In the genomic region with DNA sequence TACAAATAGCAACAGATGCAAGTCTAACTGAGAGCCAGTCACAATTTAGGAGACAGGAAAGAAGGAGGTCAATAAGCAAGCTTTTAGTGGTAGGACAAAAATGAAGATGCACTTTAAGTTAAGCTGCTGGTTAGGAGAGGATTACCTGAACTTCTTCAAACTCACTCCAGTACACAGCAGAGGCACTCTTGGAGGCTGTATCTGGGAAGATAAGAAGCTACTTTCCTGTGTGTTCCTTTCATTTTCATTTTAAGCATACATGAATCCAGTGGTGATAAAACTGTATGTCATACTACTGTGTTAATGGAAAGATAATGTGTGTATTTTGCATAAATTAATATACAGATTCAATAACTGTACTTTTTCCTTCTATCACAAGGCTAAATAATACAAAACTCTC, we compare ENCODE assay signal across 19 cellular contexts. TPM values are rescaled to one million over a fixed set of nuclear protein-coding genes. Genes with fewer than 3 reads are reported as not detected.
DNase-seq lines count a peak whose midpoint lies in the region; ATAC-seq, FAIRE-seq and TF ChIP-seq lines count a peak whose summit lies in the region.
"Had no signal": no experiment of that assay in that cellular context is flagged by ENCODE, and none has a peak within 500 bp of the region (broad histone marks: within the 10 kb centered on the region; RNA-seq: fewer than 3 reads in every experiment).

No MANE protein-coding gene starts in this region.

- POLR2A ChIA-PET in CD4-positive, alpha-beta memory T cell (lab: Charles Lee; ENCODE audit: partially characterized antibody): no interaction called here
- POLR2A ChIA-PET in PC-3 (lab: Charles Lee; ENCODE audit: unreplicated experiment): no interaction called here

- H2AFZ ChIP-seq in PC-3 (ENCODE audit: low read length): no peak overlapping the region

- H3K79me2 ChIP-seq in PC-3 (ENCODE audit: low read length): 0 out of 2 replicates have a peak, but pooled peaks cover 7% of the 10 kb centered on the region

- no peak overlapping the region for H3K9ac ChIP-seq in PC-3 (ENCODE audit: low read length)

- ATAC-seq in PC-3 (no peak), GM19395 (IDR thresholded peaks at IDR 0.05; ENCODE audit: unreplicated experiment) (no peak)
- ATAC-seq: heart right ventricle; left ventricle myocardium superior; naive thymus-derived CD4-positive, alpha-beta T cell; Right ventricle myocardium inferior had no signal

- H3K36me3 Mint-ChIP-seq in CD4-positive, alpha-beta memory T cell: peaks cover 28 to 47% of the 10 kb centered on the region in 2 donors

- FAIRE-seq in GM19239 (lab: Jason Lieb, UNC): peak; percentile 83

- H3K4me3 Mint-ChIP-seq in CD4-positive, alpha-beta memory T cell: no peak overlapping the region
- H3K4me3 Mint-ChIP-seq: B cell had no signal

- no peaks in the 10 kb centered on the region for H3F3A ChIP-seq in PC-3 (ENCODE audit: low read length, unreplicated experiment)

- TF ChIP-seq POLR2A in erythroblast (IDR thresholded peaks at IDR 0.05; ENCODE audit: low read length): no peak

- H3K4me3 ChIP-seq in CD4-positive, alpha-beta memory T cell (ENCODE audit: low read length in 2 of 2): no peak overlapping the region
- H3K4me3 ChIP-seq in PC-3 (ENCODE audit: low read length): no peak overlapping the region
- H3K4me3 ChIP-seq: heart right ventricle, upper lobe of left lung had no signal

- H3K27me3 Mint-ChIP-seq in CD4-positive, alpha-beta memory T cell: no peaks in the 10 kb centered on the region
- H3K27me3 Mint-ChIP-seq: B cell; naive thymus-derived CD4-positive, alpha-beta T cell had no signal

- CTCF ChIA-PET in CD4-positive, alpha-beta memory T cell (lab: Charles Lee; ENCODE audit: partially characterized antibody): interaction anchor here (0.8 to 1.7 kb wide), 4 partner anchors 19 to 136 kb away, joined by 3 to 7 read pairs (median 4); no protein-coding TSS in a partner anchor
- CTCF ChIA-PET in PC-3 (lab: Charles Lee): no interaction called here

- no peak for TF ChIP-seq CTCF in PC-3 (conservative IDR thresholded peaks at IDR 0.05; ENCODE audit: low read depth, low read length)

- no peaks in the 10 kb centered on the region for H4K20me1 ChIP-seq in PC-3 (ENCODE audit: low read length)

- H3K4me2 ChIP-seq in PC-3 (ENCODE audit: low read length): no peak overlapping the region

- H3K9me3 ChIP-seq in CD4-positive, alpha-beta memory T cell (ENCODE audit: control insufficient read depth in 1 of 2, low read length in 2 of 2): no peaks in the 10 kb centered on the region
- H3K9me3 ChIP-seq in PC-3 (ENCODE audit: low read length): no peaks in the 10 kb centered on the region
- H3K9me3 ChIP-seq: upper lobe of left lung had no signal

- H3K9me2 ChIP-seq in PC-3 (replicated peaks; ENCODE audit: low read length): no peaks in the 10 kb centered on the region

- no peaks in the 10 kb centered on the region for H3K9me3 Mint-ChIP-seq in CD4-positive, alpha-beta memory T cell

- H3K27me3 ChIP-seq in CD4-positive, alpha-beta memory T cell (ENCODE audit: insufficient read depth, low read length): no peaks in the 10 kb centered on the region
- no peaks in the 10 kb centered on the region for H3K27me3 ChIP-seq in PC-3 (ENCODE audit: low read length)
- H3K27me3 ChIP-seq: heart right ventricle, upper lobe of left lung had no signal

- intact Hi-C loops in CD4-positive, alpha-beta memory T cell (cut with micrococcal nuclease): no loop called here
- intact Hi-C loops in PC-3 (cut with micrococcal nuclease): no loop called here

- H3K36me3 ChIP-seq in CD4-positive, alpha-beta memory T cell (ENCODE audit: insufficient read depth, low read length): no peaks in the 10 kb centered on the region
- 0 out of 2 replicates have a peak, but pooled peaks cover 8% of the 10 kb centered on the region for H3K36me3 ChIP-seq in PC-3 (ENCODE audit: low read depth, low read length)

- H3K27ac Mint-ChIP-seq in CD4-positive, alpha-beta memory T cell: peak overlapping the region in 3 of 7 donors; percentile 3 to 70 (median 13)
- H3K27ac Mint-ChIP-seq: B cell had no signal

- no peak for DNase-seq in CD4-positive, alpha-beta memory T cell
- DNase-seq in GM19239 (ENCODE audit: insufficient read length, low spot score) (no peak), PC-3 (no peak), erythroblast (lab: John Stamatoyannopoulos, UW) (peak; percentile 78 to 81), NCI-H748 (lab: John Stamatoyannopoulos, UW; ENCODE audit: unreplicated experiment) (no peak), foreskin melanocyte (no peak), iPS-NIHi11 (ENCODE audit: low spot score) (no peak)
- DNase-seq: DMS79 treated with DMSO at 0.1 percent for 48 hours; heart right ventricle; left ventricle myocardium superior; naive thymus-derived CD4-positive, alpha-beta T cell; NCI-H524; retina; stimulated activated CD4-positive, alpha-beta T cell treated with anti-CD3 and anti-CD28 coated beads, Interleukin-2, amount 100 ng/mL, for 24 hours; stimulated activated CD8-positive, alpha-beta memory T cell treated with anti-CD3 and anti-CD28 coated beads, Interleukin-4, amount 100 ng/mL, for 48 hours; upper lobe of left lung had no signal

- H3K4me1 Mint-ChIP-seq in CD4-positive, alpha-beta memory T cell: peaks cover 19 to 31% (median 22%) of the 10 kb centered on the region in 4 donors

- peak overlapping the region; percentile 9 for H3K27ac ChIP-seq in CD4-positive, alpha-beta memory T cell (ENCODE audit: low read depth, low read length)
- H3K27ac ChIP-seq in PC-3 (ENCODE audit: low read length): no peak overlapping the region
- H3K27ac ChIP-seq: heart right ventricle had no signal

- TSS peak; percentile 17 for BruUV-seq in PC-3 (replicated peaks; lab: Mats Ljungman, UMichigan)

- H3K4me1 ChIP-seq in CD4-positive, alpha-beta memory T cell (ENCODE audit: insufficient read depth, low read length): no peaks in the 10 kb centered on the region
- no peaks in the 10 kb centered on the region for H3K4me1 ChIP-seq in PC-3 (ENCODE audit: insufficient read depth, low read length)
- H3K4me1 ChIP-seq: upper lobe of left lung had no signal

RNA-seq across cellular contexts. Expression of a gene that starts 49.6 kb away (rescaled TPM):
- 10 to 100 TPM; 33.1 to 36.4 TPM for total RNA-seq in CD4-positive, alpha-beta memory T cell
- polyA plus RNA-seq in CD4-positive, alpha-beta memory T cell: 10 to 100 TPM; 23.5 to 25.2 TPM
- total RNA-seq in PC-3 (2014; rRNA removed): 3.6 and 5.5 TPM in 2 replicates

RNA-seq across cellular contexts. Expression of a gene that starts 49.9 kb away (rescaled TPM):
- total RNA-seq in CD4-positive, alpha-beta memory T cell: 10 to 100 TPM; 48.7 to 53.6 TPM
- polyA plus RNA-seq in CD4-positive, alpha-beta memory T cell: 100 to 1,000 TPM; 261 to 298 TPM
- 154 and 176 TPM in 2 replicates for total RNA-seq in PC-3 (2014; rRNA removed)

RNA-seq across cellular contexts. Expression of a gene that starts 58.5 kb away (rescaled TPM):
- 10 to 100 TPM; 72.2 to 76.4 TPM for total RNA-seq in CD4-positive, alpha-beta memory T cell
- polyA plus RNA-seq in CD4-positive, alpha-beta memory T cell: 10 to 100 TPM in 1 of 2 donors, 1 to 10 TPM in 1; 9.1 to 13.5 TPM
- 17.7 and 25.9 TPM in 2 replicates for total RNA-seq in PC-3 (2014; rRNA removed)

Comparison
In these comparisons a context has a peak if more than half of its experiments do, and no peak if none do; other contexts are left out.
1. DNase-seq: peak in erythroblast (2 of 2); none in CD4-positive, alpha-beta memory T cell (0 of 5), GM19239 (single experiment), PC-3 (single experiment), NCI-H748 (single experiment), foreskin melanocyte (single experiment) and iPS-NIHi11 (single experiment).